Comparison of ENCODE assay signal across 1 cellular context in genomic region chr15:59304807-59305206, GRCh38.
TF ChIP-seq lines count a peak whose summit lies in the region.

No MANE protein-coding gene starts in this region.

TF ChIP-seq in HCT116, 20 proteins besides CTCF, POLR2A, EP300 and RAD21 (continued from another document):
- TF ChIP-seq TCF7L2 (IDR thresholded peaks at IDR 0.05; ENCODE audit: borderline replicate concordance, extremely low read depth, insufficient read depth, insufficient read length) (no peak), ELF1 (IDR thresholded peaks at IDR 0.05; ENCODE audit: borderline replicate concordance, low read depth) (no peak), EGR1 (IDR thresholded peaks at IDR 0.05; ENCODE audit: low read depth) (no peak), POLR2AphosphoS5 (IDR thresholded peaks at IDR 0.05; ENCODE audit: low read depth, low read length) (no peak), FOSL1 (IDR thresholded peaks at IDR 0.05; ENCODE audit: low read depth) (no peak), CBX3 (IDR thresholded peaks at IDR 0.05; ENCODE audit: low read depth) (no peak), ZFX (IDR thresholded peaks at IDR 0.05) (no peak)
